In genomic region chr11:121581607-121582006, GRCh38 we compare ENCODE assay signal across 19 cellular contexts.
A peak's percentile ranks its signal among the peaks of the same experiment; 100 is the strongest.
DNase-seq lines count a peak whose midpoint lies in the region; ATAC-seq and TF ChIP-seq lines count a peak whose summit lies in the region.
"Had no signal": no experiment of that assay in that cellular context is flagged by ENCODE, and none has a peak within 500 bp of the region (broad histone marks: within the 10 kb centered on the region; RNA-seq: fewer than 3 reads in every experiment).

No MANE protein-coding gene starts in this region.

- no peak for TF ChIP-seq POLR2A in upper lobe of left lung (IDR thresholded peaks at IDR 0.05)

- TF ChIP-seq CTCF in CD8-positive, alpha-beta T cell (IDR thresholded peaks at IDR 0.05), result no peak
- TF ChIP-seq CTCF in VCaP (conservative IDR thresholded peaks at IDR 0.05), result no peak
- no peak for TF ChIP-seq CTCF in upper lobe of left lung (IDR thresholded peaks at IDR 0.05)

- no peaks in the 10 kb centered on the region for H3K27me3 Mint-ChIP-seq in activated CD4-positive, alpha-beta T cell treated with anti-CD3 and anti-CD28 coated beads for 36 hours
- no peaks in the 10 kb centered on the region for H3K27me3 Mint-ChIP-seq in CD8-positive, alpha-beta T cell (ENCODE audit: low read depth)
- no peaks in the 10 kb centered on the region for H3K27me3 Mint-ChIP-seq in effector memory CD8-positive, alpha-beta T cell

- H3K4me1 ChIP-seq in CD8-positive, alpha-beta T cell (ENCODE audit: insufficient read depth, low read length), result peaks cover 19% of the 10 kb centered on the region
- H3K4me1 ChIP-seq in upper lobe of left lung, result peaks cover 0 to 7% (median 5%) of the 10 kb centered on the region in 4 donors
- H3K4me1 ChIP-seq: BE2C, colonic mucosa, SJCRH30 had no signal

- DNase-seq in activated CD4-positive, alpha-beta T cell treated with anti-CD3 and anti-CD28 coated beads for 36 hours, result no peak
- no peak for DNase-seq in activated CD4-positive, alpha-beta T cell treated with anti-CD3 and anti-CD28 coated beads for 1 hour
- no peak for DNase-seq in CD8-positive, alpha-beta T cell
- no peak for DNase-seq in effector memory CD8-positive, alpha-beta T cell
- DNase-seq in upper lobe of left lung (no peak), islet precursor cell (no peak)
- DNase-seq: 8988T; activated CD4-positive, alpha-beta T cell treated with anti-CD3 and anti-CD28 coated beads, Interleukin-2, amount 50 U/mL, for 1 hour; activated effector memory CD4-positive, alpha-beta T cell treated with Interleukin-2 at 50 U/mL for 16 hours; BE2C; colonic mucosa; NCI-H1105; PC-9; SJCRH30; stimulated activated CD4-positive, alpha-beta T cell treated with anti-CD3 and anti-CD28 coated beads, Interleukin-2, amount 100 ng/mL, for 24 hours; T1000 had no signal

- H3K27ac ChIP-seq in CD8-positive, alpha-beta T cell (ENCODE audit: low read depth, low read length), result no peak overlapping the region
- H3K27ac ChIP-seq in VCaP (0 out of 2 replicates have a peak overlapping the region, but pooled peaks have one; percentile 2), upper lobe of left lung (no peak overlapping the region)
- H3K27ac ChIP-seq: colonic mucosa, PC-9, SJCRH30 had no signal

- H3K9me3 ChIP-seq in CD8-positive, alpha-beta T cell (ENCODE audit: low read length), result no peaks in the 10 kb centered on the region
- no peaks in the 10 kb centered on the region for H3K9me3 ChIP-seq in upper lobe of left lung
- H3K9me3 ChIP-seq: BE2C, colonic mucosa had no signal

- intact Hi-C loops in activated CD4-positive, alpha-beta T cell treated with anti-CD3 and anti-CD28 coated beads for 36 hours (cut with DNase I, micrococcal nuclease), result no loop called here
- intact Hi-C loops in CD8-positive, alpha-beta T cell (cut with DNase I, micrococcal nuclease), result loop anchor here in 1 of 2 experiments (1.0 kb wide), 1 partner anchor 97 kb away; no protein-coding TSS in a partner anchor

- peak; percentile 69 for ATAC-seq in activated CD4-positive, alpha-beta T cell treated with anti-CD3 and anti-CD28 coated beads for 36 hours
- ATAC-seq in CD8-positive, alpha-beta T cell, result no peak
- ATAC-seq in effector memory CD8-positive, alpha-beta T cell (replicated peaks), result no peak
- no peak for ATAC-seq in upper lobe of left lung (ENCODE audit: low FRiP score in 2 of 2)
- no peak for ATAC-seq in GM19395 (IDR thresholded peaks at IDR 0.05; ENCODE audit: unreplicated experiment)

- CTCF ChIA-PET in activated CD4-positive, alpha-beta T cell treated with anti-CD3 and anti-CD28 coated beads for 36 hours (lab: Charles Lee), result interaction anchor here (0.6 to 2.3 kb wide), 4 partner anchors 9 to 1075 kb away, joined by 3 to 16 read pairs (median 3); no protein-coding TSS in a partner anchor
- CTCF ChIA-PET in CD8-positive, alpha-beta T cell (lab: Charles Lee), result interaction anchor here (0.8 kb wide), 2 partner anchors 9 to 20 kb away, joined by 3 to 5 read pairs; no protein-coding TSS in a partner anchor

- H3K4me3 Mint-ChIP-seq in activated CD4-positive, alpha-beta T cell treated with anti-CD3 and anti-CD28 coated beads for 36 hours, result no peak overlapping the region
- H3K4me3 Mint-ChIP-seq in CD8-positive, alpha-beta T cell, result no peak overlapping the region
- peak overlapping the region in 1 of 2 donors; percentile 22 for H3K4me3 Mint-ChIP-seq in effector memory CD8-positive, alpha-beta T cell

- POLR2A ChIA-PET in activated CD4-positive, alpha-beta T cell treated with anti-CD3 and anti-CD28 coated beads for 36 hours (lab: Charles Lee), result interaction anchor here (0.7 to 0.9 kb wide), 2 partner anchors 133 to 146 kb away, joined by 5 to 6 read pairs; no protein-coding TSS in a partner anchor
- POLR2A ChIA-PET in CD8-positive, alpha-beta T cell (lab: Charles Lee), result no interaction called here

- TF ChIP-seq EP300 in upper lobe of left lung (IDR thresholded peaks at IDR 0.05), result no peak

- peaks cover 28% of the 10 kb centered on the region for H3K4me1 Mint-ChIP-seq in activated CD4-positive, alpha-beta T cell treated with anti-CD3 and anti-CD28 coated beads for 36 hours
- peaks cover 27% of the 10 kb centered on the region for H3K4me1 Mint-ChIP-seq in CD8-positive, alpha-beta T cell (ENCODE audit: low read depth)
- peaks cover 13 to 33% of the 10 kb centered on the region in 2 donors for H3K4me1 Mint-ChIP-seq in effector memory CD8-positive, alpha-beta T cell (ENCODE audit: low read depth in 2 of 2)

- peaks cover 68% of the 10 kb centered on the region for H3K36me3 ChIP-seq in CD8-positive, alpha-beta T cell (ENCODE audit: insufficient read depth, low read length)
- peaks cover 0 to 4% (median 3%) of the 10 kb centered on the region in 4 donors for H3K36me3 ChIP-seq in upper lobe of left lung
- H3K36me3 ChIP-seq: colonic mucosa, SJCRH30 had no signal

- H3K36me3 Mint-ChIP-seq in activated CD4-positive, alpha-beta T cell treated with anti-CD3 and anti-CD28 coated beads for 36 hours (ENCODE audit: low read depth), result peaks cover 57% of the 10 kb centered on the region
- peaks cover 97% of the 10 kb centered on the region for H3K36me3 Mint-ChIP-seq in CD8-positive, alpha-beta T cell
- peaks cover 81% of the 10 kb centered on the region for H3K36me3 Mint-ChIP-seq in effector memory CD8-positive, alpha-beta T cell (ENCODE audit: insufficient read depth)

- H3K27me3 ChIP-seq in CD8-positive, alpha-beta T cell (ENCODE audit: insufficient read depth, low read length), result no peaks in the 10 kb centered on the region
- no peaks in the 10 kb centered on the region for H3K27me3 ChIP-seq in upper lobe of left lung
- H3K27me3 ChIP-seq: BE2C, colonic mucosa, SJCRH30 had no signal

- peak overlapping the region; percentile 76 for H3K27ac Mint-ChIP-seq in activated CD4-positive, alpha-beta T cell treated with anti-CD3 and anti-CD28 coated beads for 36 hours
- peak overlapping the region; percentile 94 for H3K27ac Mint-ChIP-seq in CD8-positive, alpha-beta T cell
- peak overlapping the region; percentile 77 to 83 for H3K27ac Mint-ChIP-seq in effector memory CD8-positive, alpha-beta T cell

- H3K9me3 Mint-ChIP-seq in activated CD4-positive, alpha-beta T cell treated with anti-CD3 and anti-CD28 coated beads for 36 hours (ENCODE audit: low read depth), result peaks cover 9% of the 10 kb centered on the region
- H3K9me3 Mint-ChIP-seq in CD8-positive, alpha-beta T cell, result peaks cover 5% of the 10 kb centered on the region
- peaks cover 0 to 7% of the 10 kb centered on the region in 2 donors for H3K9me3 Mint-ChIP-seq in effector memory CD8-positive, alpha-beta T cell

- WGBS in upper lobe of left lung, 2 donors, result 84% methylated on average over 4 of the region's 4 CpGs

- H3K4me3 ChIP-seq in CD8-positive, alpha-beta T cell (ENCODE audit: low read depth, low read length), result no peak overlapping the region
- H3K4me3 ChIP-seq in upper lobe of left lung, result no peak overlapping the region
- H3K4me3 ChIP-seq: colonic mucosa, lung, PC-9, SJCRH30 had no signal
